23 cellular contexts compared by ENCODE assay signal in the genomic region with DNA sequence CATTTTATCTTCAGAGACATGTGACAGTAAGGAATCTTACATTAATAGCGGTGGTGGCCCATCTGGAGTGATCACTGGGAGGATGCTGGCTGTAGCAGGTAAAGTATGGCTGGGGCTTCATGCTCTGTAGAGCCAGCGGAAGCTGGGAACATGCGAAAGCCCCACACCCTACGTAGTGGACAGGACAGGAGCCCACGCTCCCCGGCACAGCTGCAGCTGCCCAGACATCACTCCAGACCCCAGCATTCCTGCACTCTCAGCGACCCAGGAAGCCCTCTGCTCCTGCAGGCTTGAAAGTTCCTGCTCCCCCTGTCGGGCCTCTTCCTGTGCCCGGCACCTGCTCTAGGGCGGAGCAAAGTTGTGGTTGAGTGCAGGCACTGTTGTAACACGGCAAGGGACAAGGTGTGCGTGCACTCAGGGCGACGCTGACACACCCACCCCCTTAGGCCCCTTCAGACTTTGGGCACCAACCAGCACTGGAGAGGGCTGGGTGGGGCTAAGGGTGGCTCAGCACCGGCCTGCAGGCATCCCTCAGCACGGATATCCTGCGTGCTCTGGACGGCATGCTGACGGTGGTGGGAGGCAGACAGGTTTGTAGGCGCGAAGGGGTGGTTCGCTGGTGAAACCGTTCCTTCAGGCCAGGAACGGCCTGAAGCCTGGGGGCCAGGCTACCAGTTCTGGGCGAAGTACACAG.
"Had no signal": no experiment of that assay in that cellular context is flagged by ENCODE, and none has a peak within 500 bp of the region (broad histone marks: within the 10 kb centered on the region; RNA-seq: fewer than 3 reads in every experiment).

No MANE protein-coding gene starts in this region.

- DNase-seq: colonic mucosa; dermis blood vessel endothelial cell; effector CD4-positive, alpha-beta T cell; endodermal cell; erythroblast; foreskin melanocyte; head of caudate nucleus; kidney glomerular epithelial cell; mucosa of descending colon; naive thymus-derived CD8-positive, alpha-beta T cell; ovary; right cardiac atrium; stimulated activated CD4-positive, alpha-beta T cell treated with anti-CD3 and anti-CD28 coated beads, Interleukin-4, amount 100 ng/mL, for 1 hour; stimulated activated CD8-positive, alpha-beta memory T cell treated with anti-CD3 and anti-CD28 coated beads, Interleukin-4, amount 100 ng/mL, for 48 hours; stimulated activated naive CD8-positive, alpha-beta T cell treated with anti-CD3 and anti-CD28 coated beads, Interleukin-15, Interleukin-2, amounts not matched to agents 100 U/mL and 50 U/mL, for 24 hours; tibial artery had no signal

- ATAC-seq: mucosa of descending colon; naive thymus-derived CD8-positive, alpha-beta T cell; right cardiac atrium; stimulated activated naive CD8-positive, alpha-beta T cell treated with anti-CD3 and anti-CD28 coated beads, Interleukin-15, Interleukin-2, amounts not matched to agents 100 U/mL and 50 U/mL, for 24 hours had no signal

- H3K79me2 ChIP-seq: hepatocyte had no signal

- H3K27ac ChIP-seq: colonic mucosa, hepatocyte, ovary, suprapubic skin, tibial artery, upper lobe of left lung had no signal

- H3K27ac Mint-ChIP-seq: endodermal cell; naive thymus-derived CD8-positive, alpha-beta T cell; progenitor cell of endocrine pancreas; stimulated activated effector memory CD8-positive, alpha-beta T cell treated with anti-CD3 and anti-CD28 coated beads, Interleukin-12 subunit alpha, Interleukin-12 subunit beta, amount 100 ng/mL, for 72 hours had no signal

- FAIRE-seq: endothelial cell of umbilical vein had no signal

- H3K4me2 ChIP-seq: hepatocyte, smooth muscle cell had no signal

- H3K4me1 Mint-ChIP-seq: endodermal cell; naive thymus-derived CD8-positive, alpha-beta T cell; stimulated activated effector memory CD8-positive, alpha-beta T cell treated with anti-CD3 and anti-CD28 coated beads, Interleukin-12 subunit alpha, Interleukin-12 subunit beta, amount 100 ng/mL, for 72 hours had no signal

- H3K36me3 Mint-ChIP-seq: stimulated activated effector memory CD8-positive, alpha-beta T cell treated with anti-CD3 and anti-CD28 coated beads, Interleukin-12 subunit alpha, Interleukin-12 subunit beta, amount 100 ng/mL, for 72 hours had no signal

- H3K9me3 ChIP-seq: colonic mucosa, mucosa of descending colon, ovary, suprapubic skin, upper lobe of left lung had no signal

- H3K27me3 ChIP-seq: colonic mucosa, hepatocyte, ovary, suprapubic skin, tibial artery, upper lobe of left lung had no signal

- H3K4me3 Mint-ChIP-seq: endodermal cell; naive thymus-derived CD8-positive, alpha-beta T cell; stimulated activated effector memory CD8-positive, alpha-beta T cell treated with anti-CD3 and anti-CD28 coated beads, Interleukin-12 subunit alpha, Interleukin-12 subunit beta, amount 100 ng/mL, for 72 hours had no signal

- H2AFZ ChIP-seq: hepatocyte had no signal

- H3K4me1 ChIP-seq: colonic mucosa, suprapubic skin, tibial artery, upper lobe of left lung had no signal

- H3K36me3 ChIP-seq: colonic mucosa, ovary, suprapubic skin, tibial artery, upper lobe of left lung had no signal

- H3K4me3 ChIP-seq: colonic mucosa, hepatocyte, mucosa of descending colon, ovary, smooth muscle cell, suprapubic skin, tibial artery, upper lobe of left lung had no signal

- H3K27me3 Mint-ChIP-seq: naive thymus-derived CD8-positive, alpha-beta T cell; progenitor cell of endocrine pancreas had no signal
